In genomic region chr2:43220229-43220981, GRCh38 we compare ENCODE assay signal across 8 cellular contexts. TPM values are rescaled to one million over a fixed set of nuclear protein-coding genes. Genes with fewer than 3 reads are reported as not detected.
DNase-seq lines count a peak whose midpoint lies in the region; ATAC-seq and TF ChIP-seq lines count a peak whose summit lies in the region.

No MANE protein-coding gene starts in this region.

- no peak for TF ChIP-seq POLR2A in heart left ventricle (IDR thresholded peaks at IDR 0.05)

- peaks cover 43% of the 10 kb centered on the region for H3K36me3 Mint-ChIP-seq in activated naive CD8-positive, alpha-beta T cell treated with anti-CD3 and anti-CD28 coated beads, Interleukin-2, amount 10 ng/mL, durations not matched to agents 7 days and 5 days
- H3K36me3 Mint-ChIP-seq in immature natural killer cell, result peaks cover 32 to 41% (median 34%) of the 10 kb centered on the region in 3 donors

- H3K4me3 Mint-ChIP-seq in activated naive CD8-positive, alpha-beta T cell treated with anti-CD3 and anti-CD28 coated beads, Interleukin-2, amount 10 ng/mL, durations not matched to agents 7 days and 5 days, result peak overlapping the region; percentile 95
- peak overlapping the region; percentile 88 to 98 (median 93) for H3K4me3 Mint-ChIP-seq in immature natural killer cell

- POLR2A ChIA-PET in activated naive CD8-positive, alpha-beta T cell treated with anti-CD3 and anti-CD28 coated beads, Interleukin-2, amount 10 ng/mL, durations not matched to agents 7 days and 5 days (lab: Charles Lee), result interaction anchor here (0.6 to 17.2 kb wide), 10 partner anchors 8 to 246 kb away, joined by 3 to 1375 read pairs (median 44); partner anchors contain the start of gene ZFP36L2

- H3K4me1 ChIP-seq in heart left ventricle (peaks cover 6 to 90% (median 63%) of the 10 kb centered on the region in 12 donors), subcutaneous abdominal adipose tissue (ENCODE audit: control insufficient read depth in 5 of 5, insufficient read depth in 5 of 5, low read length in 5 of 5) (peaks cover 11 to 65% (median 63%) of the 10 kb centered on the region in 5 donors)

- ATAC-seq in heart left ventricle, result peak in 1 of 4 donors; percentile 4
- no peak for ATAC-seq in left cardiac atrium
- no peak for ATAC-seq in activated naive CD8-positive, alpha-beta T cell treated with anti-CD3 and anti-CD28 coated beads, Interleukin-2, amount 10 ng/mL, durations not matched to agents 7 days and 5 days (ENCODE audit: low read depth)

- peak overlapping the region; percentile 51 to 92 (median 71) for H3K9ac ChIP-seq in subcutaneous abdominal adipose tissue (ENCODE audit: low read length in 5 of 5)

- 8 to 11% (median 10%) methylated on average over 15 of the region's 15 CpGs for WGBS in heart left ventricle, 4 donors

- H3K27ac ChIP-seq in heart left ventricle, result peak overlapping the region; percentile 96 to 99 (median 99)
- peak overlapping the region; percentile 98 for H3K27ac ChIP-seq in subcutaneous abdominal adipose tissue (ENCODE audit: low read depth, low read length)

- H3K4me1 Mint-ChIP-seq in activated naive CD8-positive, alpha-beta T cell treated with anti-CD3 and anti-CD28 coated beads, Interleukin-2, amount 10 ng/mL, durations not matched to agents 7 days and 5 days, result peaks cover 36% of the 10 kb centered on the region
- peaks cover 57 to 70% of the 10 kb centered on the region in 2 donors for H3K4me1 Mint-ChIP-seq in immature natural killer cell

- H3K9me3 ChIP-seq in heart left ventricle (no peaks in the 10 kb centered on the region), subcutaneous abdominal adipose tissue (ENCODE audit: control insufficient read depth in 5 of 5, low read length in 5 of 5) (no peaks in the 10 kb centered on the region)

- peak in 1 of 12 donors; percentile 3 for TF ChIP-seq CTCF in heart left ventricle (IDR thresholded peaks at IDR 0.05)

- H3K27me3 ChIP-seq in heart left ventricle (no peaks in the 10 kb centered on the region), subcutaneous abdominal adipose tissue (ENCODE audit: control insufficient read depth in 5 of 5, insufficient read depth in 4 of 5, low read length in 5 of 5) (no peaks in the 10 kb centered on the region)

- no peak for DNase-seq in heart left ventricle
- no peak for DNase-seq in left cardiac atrium
- DNase-seq in activated naive CD8-positive, alpha-beta T cell treated with anti-CD3 and anti-CD28 coated beads, Interleukin-2, amount 10 ng/mL, durations not matched to agents 7 days and 5 days, result no peak
- DNase-seq in immature natural killer cell, result peak in 1 of 3 donors; percentile 25
- no peak for DNase-seq in NCI-H2107 (lab: John Stamatoyannopoulos, UW)
- no peak for DNase-seq in OCI-M2 (lab: John Stamatoyannopoulos, UW; ENCODE audit: unreplicated experiment)
- DNase-seq in NCI-H82 (lab: John Stamatoyannopoulos, UW), result no peak

- H3K27me3 Mint-ChIP-seq in activated naive CD8-positive, alpha-beta T cell treated with anti-CD3 and anti-CD28 coated beads, Interleukin-2, amount 10 ng/mL, durations not matched to agents 7 days and 5 days, result no peaks in the 10 kb centered on the region
- peaks cover 57 to 65% (median 64%) of the 10 kb centered on the region in 3 donors for H3K27me3 Mint-ChIP-seq in immature natural killer cell (ENCODE audit: low read depth in 3 of 3)

- intact Hi-C loops in heart left ventricle (cut with DNase I) (loop anchor here in 4 of 10 donors (5.0 to 10.0 kb wide), 4 partner anchors 138 to 268 kb away; no protein-coding TSS in a partner anchor), left cardiac atrium (cut with DNase I) (loop anchor here in 1 of 2 donors (10.0 kb wide), 2 partner anchors 86 to 366 kb away; no protein-coding TSS in a partner anchor)

- H3K4me3 ChIP-seq in heart left ventricle, result peak overlapping the region; percentile 11 to 97 (median 80)
- H3K4me3 ChIP-seq in subcutaneous abdominal adipose tissue (ENCODE audit: low read depth in 1 of 5, low read length in 5 of 5), result peak overlapping the region; percentile 55 to 96 (median 86)

- H3K27ac Mint-ChIP-seq in activated naive CD8-positive, alpha-beta T cell treated with anti-CD3 and anti-CD28 coated beads, Interleukin-2, amount 10 ng/mL, durations not matched to agents 7 days and 5 days, result peak overlapping the region; percentile 99
- H3K27ac Mint-ChIP-seq in immature natural killer cell, result peak overlapping the region; percentile 95 to 99 (median 98)

- H3K9me3 Mint-ChIP-seq in activated naive CD8-positive, alpha-beta T cell treated with anti-CD3 and anti-CD28 coated beads, Interleukin-2, amount 10 ng/mL, durations not matched to agents 7 days and 5 days, result no peaks in the 10 kb centered on the region
- H3K9me3 Mint-ChIP-seq in immature natural killer cell, result peaks cover 0 to 2% (median 0%) of the 10 kb centered on the region in 6 donors

- H3K36me3 ChIP-seq in heart left ventricle (peaks cover 0 to 38% (median 33%) of the 10 kb centered on the region in 9 donors), subcutaneous abdominal adipose tissue (ENCODE audit: control insufficient read depth in 5 of 5, insufficient read depth in 5 of 5, low read length in 5 of 5) (peaks cover 13 to 36% (median 24%) of the 10 kb centered on the region in 5 donors)

RNA-seq across cellular contexts. Expression of gene ZFP36L2, which starts 6.0 kb away (rescaled TPM):
- total RNA-seq in heart left ventricle (10 to 100 TPM; 28.8 to 94.4 (median 44.9) TPM), left cardiac atrium (10 to 100 TPM; 64.0 to 82.1 TPM)
- polyA plus RNA-seq in heart left ventricle (10 to 100 TPM; 29.2 to 29.5 TPM), immature natural killer cell (100 to 1,000 TPM; 166 to 431 (median 274) TPM)
- 100 to 1,000 TPM; 207 to 218 TPM for total RNA-seq in activated naive CD8-positive, alpha-beta T cell treated with anti-CD3 and anti-CD28 coated beads, Interleukin-2, amount 10 ng/mL, durations not matched to agents 7 days and 5 days
